In the genomic region with DNA sequence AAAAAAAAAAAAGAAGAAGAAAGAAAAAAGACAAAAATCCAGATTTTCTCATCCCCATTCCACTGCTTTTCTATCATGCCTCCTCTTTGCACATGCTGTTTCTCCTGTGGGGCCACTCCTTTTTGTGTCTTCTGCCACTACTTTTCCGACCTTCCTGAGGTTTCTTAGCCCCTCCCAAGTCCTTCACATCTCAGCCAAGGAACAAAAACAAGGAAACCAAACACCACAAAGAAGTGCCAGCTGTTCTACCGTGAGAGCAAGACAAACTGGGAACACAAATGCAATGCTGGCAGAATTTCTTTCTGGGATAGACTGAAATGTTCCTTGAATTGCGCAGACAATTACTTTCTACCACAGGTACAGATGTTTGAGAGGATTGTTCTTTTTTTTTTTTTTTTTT, we compare ENCODE assay signal across 1 cellular context.
TF ChIP-seq lines count a peak whose summit lies in the region.

No MANE protein-coding gene starts in this region.

TF ChIP-seq in GM23338, 12 proteins besides CTCF, POLR2A, EP300 and RAD21 (continued from another document):
- TF ChIP-seq, protein P1, sequence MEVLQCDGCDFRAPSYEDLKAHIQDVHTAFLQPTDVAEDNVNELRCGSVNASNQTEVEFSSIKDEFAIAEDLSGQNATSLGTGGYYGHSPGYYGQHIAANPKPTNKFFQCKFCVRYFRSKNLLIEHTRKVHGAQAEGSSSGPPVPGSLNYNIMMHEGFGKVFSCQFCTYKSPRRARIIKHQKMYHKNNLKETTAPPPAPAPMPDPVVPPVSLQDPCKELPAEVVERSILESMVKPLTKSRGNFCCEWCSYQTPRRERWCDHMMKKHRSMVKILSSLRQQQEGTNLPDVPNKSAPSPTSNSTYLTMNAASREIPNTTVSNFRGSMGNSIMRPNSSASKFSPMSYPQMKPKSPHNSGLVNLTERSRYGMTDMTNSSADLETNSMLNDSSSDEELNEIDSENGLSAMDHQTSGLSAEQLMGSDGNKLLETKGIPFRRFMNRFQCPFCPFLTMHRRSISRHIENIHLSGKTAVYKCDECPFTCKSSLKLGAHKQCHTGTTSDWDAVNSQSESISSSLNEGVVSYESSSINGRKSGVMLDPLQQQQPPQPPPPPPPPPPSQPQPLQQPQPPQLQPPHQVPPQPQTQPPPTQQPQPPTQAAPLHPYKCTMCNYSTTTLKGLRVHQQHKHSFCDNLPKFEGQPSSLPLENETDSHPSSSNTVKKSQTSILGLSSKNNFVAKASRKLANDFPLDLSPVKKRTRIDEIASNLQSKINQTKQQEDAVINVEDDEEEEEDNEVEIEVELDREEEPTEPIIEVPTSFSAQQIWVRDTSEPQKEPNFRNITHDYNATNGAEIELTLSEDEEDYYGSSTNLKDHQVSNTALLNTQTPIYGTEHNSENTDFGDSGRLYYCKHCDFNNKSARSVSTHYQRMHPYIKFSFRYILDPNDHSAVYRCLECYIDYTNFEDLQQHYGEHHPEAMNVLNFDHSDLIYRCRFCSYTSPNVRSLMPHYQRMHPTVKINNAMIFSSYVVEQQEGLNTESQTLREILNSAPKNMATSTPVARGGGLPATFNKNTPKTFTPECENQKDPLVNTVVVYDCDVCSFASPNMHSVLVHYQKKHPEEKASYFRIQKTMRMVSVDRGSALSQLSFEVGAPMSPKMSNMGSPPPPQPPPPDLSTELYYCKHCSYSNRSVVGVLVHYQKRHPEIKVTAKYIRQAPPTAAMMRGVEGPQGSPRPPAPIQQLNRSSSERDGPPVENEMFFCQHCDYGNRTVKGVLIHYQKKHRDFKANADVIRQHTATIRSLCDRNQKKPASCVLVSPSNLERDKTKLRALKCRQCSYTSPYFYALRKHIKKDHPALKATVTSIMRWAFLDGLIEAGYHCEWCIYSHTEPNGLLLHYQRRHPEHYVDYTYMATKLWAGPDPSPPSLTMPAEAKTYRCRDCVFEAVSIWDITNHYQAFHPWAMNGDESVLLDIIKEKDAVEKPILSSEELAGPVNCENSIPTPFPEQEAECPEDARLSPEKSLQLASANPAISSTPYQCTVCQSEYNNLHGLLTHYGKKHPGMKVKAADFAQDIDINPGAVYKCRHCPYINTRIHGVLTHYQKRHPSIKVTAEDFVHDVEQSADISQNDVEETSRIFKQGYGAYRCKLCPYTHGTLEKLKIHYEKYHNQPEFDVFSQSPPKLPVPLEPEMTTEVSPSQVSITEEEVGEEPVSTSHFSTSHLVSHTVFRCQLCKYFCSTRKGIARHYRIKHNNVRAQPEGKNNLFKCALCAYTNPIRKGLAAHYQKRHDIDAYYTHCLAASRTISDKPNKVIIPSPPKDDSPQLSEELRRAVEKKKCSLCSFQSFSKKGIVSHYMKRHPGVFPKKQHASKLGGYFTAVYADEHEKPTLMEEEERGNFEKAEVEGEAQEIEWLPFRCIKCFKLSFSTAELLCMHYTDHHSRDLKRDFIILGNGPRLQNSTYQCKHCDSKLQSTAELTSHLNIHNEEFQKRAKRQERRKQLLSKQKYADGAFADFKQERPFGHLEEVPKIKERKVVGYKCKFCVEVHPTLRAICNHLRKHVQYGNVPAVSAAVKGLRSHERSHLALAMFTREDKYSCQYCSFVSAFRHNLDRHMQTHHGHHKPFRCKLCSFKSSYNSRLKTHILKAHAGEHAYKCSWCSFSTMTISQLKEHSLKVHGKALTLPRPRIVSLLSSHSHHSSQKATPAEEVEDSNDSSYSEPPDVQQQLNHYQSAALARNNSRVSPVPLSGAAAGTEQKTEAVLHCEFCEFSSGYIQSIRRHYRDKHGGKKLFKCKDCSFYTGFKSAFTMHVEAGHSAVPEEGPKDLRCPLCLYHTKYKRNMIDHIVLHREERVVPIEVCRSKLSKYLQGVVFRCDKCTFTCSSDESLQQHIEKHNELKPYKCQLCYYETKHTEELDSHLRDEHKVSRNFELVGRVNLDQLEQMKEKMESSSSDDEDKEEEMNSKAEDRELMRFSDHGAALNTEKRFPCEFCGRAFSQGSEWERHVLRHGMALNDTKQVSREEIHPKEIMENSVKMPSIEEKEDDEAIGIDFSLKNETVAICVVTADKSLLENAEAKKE (CRISPR knock-in tag; IDR thresholded peaks at IDR 0.05) = no peak
- TF ChIP-seq ZNF114 (CRISPR knock-in tag; IDR thresholded peaks at IDR 0.05) = no peak
- TF ChIP-seq REST (IDR thresholded peaks at IDR 0.05; ENCODE audit: unreplicated experiment) = no peak
- no peak for TF ChIP-seq NANOG (IDR thresholded peaks at IDR 0.05; ENCODE audit: borderline replicate concordance)
- TF ChIP-seq CREB1 (CRISPR knock-in tag; IDR thresholded peaks at IDR 0.05; ENCODE audit: low read depth) = no peak
- TF ChIP-seq EZH2phosphoT487 (IDR thresholded peaks at IDR 0.05; ENCODE audit: unreplicated experiment) = no peak
- no peak for TF ChIP-seq ZNF331 (CRISPR knock-in tag; IDR thresholded peaks at IDR 0.05; ENCODE audit: low read depth)
- TF ChIP-seq STAT1 (IDR thresholded peaks at IDR 0.05; ENCODE audit: unreplicated experiment) = no peak
- no peak for TF ChIP-seq ETS1 (IDR thresholded peaks at IDR 0.05)
- no peak for TF ChIP-seq EZH2 (IDR thresholded peaks at IDR 0.05; ENCODE audit: low read depth, unreplicated experiment)
TF ChIP-seq in GM23338: peak in this region for 0.
